In genomic region chr14:24232645-24233537, GRCh38 we compare ENCODE assay signal across 1 cellular context.
TF ChIP-seq lines count a peak whose summit lies in the region.

Gene GMPR2, plus strand, starts transcription at chr14:24232929. Its CDS starts 325 bp downstream, at chr14:24233254.

TF ChIP-seq in HepG2, 621 proteins besides CTCF, POLR2A, EP300 and RAD21 (continued from another document and continues in another):
- TF ChIP-seq NR1H2 (CRISPR knock-in tag; IDR thresholded peaks at IDR 0.05; ENCODE audit: borderline replicate concordance, low read depth) (0 out of 2 replicates have a peak, but pooled peaks have one; percentile 50), NR3C1 (CRISPR knock-in tag; IDR thresholded peaks at IDR 0.05) (no peak), ZNF430 (CRISPR knock-in tag; IDR thresholded peaks at IDR 0.05) (peak; percentile 95; the same call in 1 of the 2 replicates), PLSCR1 (CRISPR knock-in tag; IDR thresholded peaks at IDR 0.05; ENCODE audit: borderline replicate concordance) (no peak; the same call in 1 of the 2 replicates), DR1 (CRISPR knock-in tag; IDR thresholded peaks at IDR 0.05) (peak; percentile 80; the same call in 1 of the 2 replicates), NR2C2 (CRISPR knock-in tag; IDR thresholded peaks at IDR 0.05; ENCODE audit: borderline replicate concordance) (peak; percentile 97), PRMT3 (CRISPR knock-in tag; IDR thresholded peaks at IDR 0.05; ENCODE audit: borderline replicate concordance, low read depth) (no peak), ZNF709 (CRISPR knock-in tag; IDR thresholded peaks at IDR 0.05) (peak; percentile 69), HOXA9 (CRISPR knock-in tag; IDR thresholded peaks at IDR 0.05; ENCODE audit: borderline replicate concordance) (peak; percentile 82; the same call in 1 of the 2 replicates), ZNF343 (CRISPR knock-in tag; IDR thresholded peaks at IDR 0.05) (peak; percentile 95), ZNF567 (CRISPR knock-in tag; IDR thresholded peaks at IDR 0.05; ENCODE audit: borderline replicate concordance) (no peak), ZNF782 (CRISPR knock-in tag; IDR thresholded peaks at IDR 0.05; ENCODE audit: borderline replicate concordance) (no peak; the same call in 1 of the 2 replicates), RFXANK (CRISPR knock-in tag; IDR thresholded peaks at IDR 0.05) (no peak), PAF1 (CRISPR knock-in tag; IDR thresholded peaks at IDR 0.05) (no peak; the same call in 1 of the 2 replicates), SAP130 (CRISPR knock-in tag; IDR thresholded peaks at IDR 0.05; ENCODE audit: low read depth) (peak; percentile 90), SALL2 (CRISPR knock-in tag; IDR thresholded peaks at IDR 0.05) (0 out of 2 replicates have a peak, but pooled peaks have one; percentile 83), AGO2 (optimal IDR thresholded peaks at IDR 0.05; ENCODE audit: low read depth, low read length) (peak; percentile 21), ZSCAN21 (CRISPR knock-in tag; IDR thresholded peaks at IDR 0.05; ENCODE audit: borderline replicate concordance) (peak; percentile 93), FOXO1 (CRISPR knock-in tag; IDR thresholded peaks at IDR 0.05) (peak; percentile 87), MIER3 (CRISPR knock-in tag; IDR thresholded peaks at IDR 0.05; ENCODE audit: borderline replicate concordance) (peak; percentile 82; the same call in 1 of the 2 replicates), ZNF687 (CRISPR knock-in tag; IDR thresholded peaks at IDR 0.05) (peak; percentile 99), MAZ (IDR thresholded peaks at IDR 0.05; ENCODE audit: borderline replicate concordance, low read depth, low read length) (0 out of 2 replicates have a peak, but pooled peaks have one; percentile 48), MAZ (CRISPR knock-in tag; IDR thresholded peaks at IDR 0.05; ENCODE audit: low read depth) (no peak), ZNF138 (CRISPR knock-in tag; IDR thresholded peaks at IDR 0.05; ENCODE audit: low read depth) (no peak; the same call in 1 of the 2 replicates), KLF13 (CRISPR knock-in tag; IDR thresholded peaks at IDR 0.05) (peak; percentile 17; the same call in 1 of the 2 replicates), KLF6 (CRISPR knock-in tag; IDR thresholded peaks at IDR 0.05) (peak; percentile 67; the same call in 1 of the 2 replicates), ARHGAP35 (CRISPR knock-in tag; IDR thresholded peaks at IDR 0.05; ENCODE audit: borderline replicate concordance) (peak; percentile 21), USF2 (IDR thresholded peaks at IDR 0.05; ENCODE audit: low read depth, low read length) (no peak), USF2 (CRISPR knock-in tag; IDR thresholded peaks at IDR 0.05; ENCODE audit: borderline replicate concordance) (no peak)
- TF ChIP-seq, protein P1, sequence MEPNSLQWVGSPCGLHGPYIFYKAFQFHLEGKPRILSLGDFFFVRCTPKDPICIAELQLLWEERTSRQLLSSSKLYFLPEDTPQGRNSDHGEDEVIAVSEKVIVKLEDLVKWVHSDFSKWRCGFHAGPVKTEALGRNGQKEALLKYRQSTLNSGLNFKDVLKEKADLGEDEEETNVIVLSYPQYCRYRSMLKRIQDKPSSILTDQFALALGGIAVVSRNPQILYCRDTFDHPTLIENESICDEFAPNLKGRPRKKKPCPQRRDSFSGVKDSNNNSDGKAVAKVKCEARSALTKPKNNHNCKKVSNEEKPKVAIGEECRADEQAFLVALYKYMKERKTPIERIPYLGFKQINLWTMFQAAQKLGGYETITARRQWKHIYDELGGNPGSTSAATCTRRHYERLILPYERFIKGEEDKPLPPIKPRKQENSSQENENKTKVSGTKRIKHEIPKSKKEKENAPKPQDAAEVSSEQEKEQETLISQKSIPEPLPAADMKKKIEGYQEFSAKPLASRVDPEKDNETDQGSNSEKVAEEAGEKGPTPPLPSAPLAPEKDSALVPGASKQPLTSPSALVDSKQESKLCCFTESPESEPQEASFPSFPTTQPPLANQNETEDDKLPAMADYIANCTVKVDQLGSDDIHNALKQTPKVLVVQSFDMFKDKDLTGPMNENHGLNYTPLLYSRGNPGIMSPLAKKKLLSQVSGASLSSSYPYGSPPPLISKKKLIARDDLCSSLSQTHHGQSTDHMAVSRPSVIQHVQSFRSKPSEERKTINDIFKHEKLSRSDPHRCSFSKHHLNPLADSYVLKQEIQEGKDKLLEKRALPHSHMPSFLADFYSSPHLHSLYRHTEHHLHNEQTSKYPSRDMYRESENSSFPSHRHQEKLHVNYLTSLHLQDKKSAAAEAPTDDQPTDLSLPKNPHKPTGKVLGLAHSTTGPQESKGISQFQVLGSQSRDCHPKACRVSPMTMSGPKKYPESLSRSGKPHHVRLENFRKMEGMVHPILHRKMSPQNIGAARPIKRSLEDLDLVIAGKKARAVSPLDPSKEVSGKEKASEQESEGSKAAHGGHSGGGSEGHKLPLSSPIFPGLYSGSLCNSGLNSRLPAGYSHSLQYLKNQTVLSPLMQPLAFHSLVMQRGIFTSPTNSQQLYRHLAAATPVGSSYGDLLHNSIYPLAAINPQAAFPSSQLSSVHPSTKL (CRISPR knock-in tag; IDR thresholded peaks at IDR 0.05), result peak; percentile 9; the same call in 1 of the 2 replicates
- TF ChIP-seq, protein P2, sequence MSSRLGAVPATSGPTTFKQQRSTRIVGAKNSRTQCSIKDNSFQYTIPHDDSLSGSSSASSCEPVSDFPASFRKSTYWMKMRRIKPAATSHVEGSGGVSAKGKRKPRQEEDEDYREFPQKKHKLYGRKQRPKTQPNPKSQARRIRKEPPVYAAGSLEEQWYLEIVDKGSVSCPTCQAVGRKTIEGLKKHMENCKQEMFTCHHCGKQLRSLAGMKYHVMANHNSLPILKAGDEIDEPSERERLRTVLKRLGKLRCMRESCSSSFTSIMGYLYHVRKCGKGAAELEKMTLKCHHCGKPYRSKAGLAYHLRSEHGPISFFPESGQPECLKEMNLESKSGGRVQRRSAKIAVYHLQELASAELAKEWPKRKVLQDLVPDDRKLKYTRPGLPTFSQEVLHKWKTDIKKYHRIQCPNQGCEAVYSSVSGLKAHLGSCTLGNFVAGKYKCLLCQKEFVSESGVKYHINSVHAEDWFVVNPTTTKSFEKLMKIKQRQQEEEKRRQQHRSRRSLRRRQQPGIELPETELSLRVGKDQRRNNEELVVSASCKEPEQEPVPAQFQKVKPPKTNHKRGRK (CRISPR knock-in tag; IDR thresholded peaks at IDR 0.05), result no peak; the same call in 1 of the 2 replicates
- TF ChIP-seq, protein P3, sequence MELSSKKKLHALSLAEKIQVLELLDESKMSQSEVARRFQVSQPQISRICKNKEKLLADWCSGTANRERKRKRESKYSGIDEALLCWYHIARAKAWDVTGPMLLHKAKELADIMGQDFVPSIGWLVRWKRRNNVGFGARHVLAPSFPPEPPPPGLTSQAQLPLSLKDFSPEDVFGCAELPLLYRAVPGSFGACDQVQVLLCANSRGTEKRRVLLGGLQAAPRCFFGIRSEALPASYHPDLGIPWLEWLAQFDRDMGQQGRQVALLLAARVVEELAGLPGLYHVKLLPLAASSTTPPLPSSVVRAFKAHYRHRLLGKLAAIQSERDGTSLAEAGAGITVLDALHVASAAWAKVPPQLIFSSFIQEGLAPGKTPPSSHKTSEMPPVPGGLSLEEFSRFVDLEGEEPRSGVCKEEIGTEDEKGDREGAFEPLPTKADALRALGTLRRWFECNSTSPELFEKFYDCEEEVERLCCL (CRISPR knock-in tag; IDR thresholded peaks at IDR 0.05; ENCODE audit: borderline replicate concordance), result peak; percentile 90; the same call in 1 of the 2 replicates
- TF ChIP-seq, protein P4, sequence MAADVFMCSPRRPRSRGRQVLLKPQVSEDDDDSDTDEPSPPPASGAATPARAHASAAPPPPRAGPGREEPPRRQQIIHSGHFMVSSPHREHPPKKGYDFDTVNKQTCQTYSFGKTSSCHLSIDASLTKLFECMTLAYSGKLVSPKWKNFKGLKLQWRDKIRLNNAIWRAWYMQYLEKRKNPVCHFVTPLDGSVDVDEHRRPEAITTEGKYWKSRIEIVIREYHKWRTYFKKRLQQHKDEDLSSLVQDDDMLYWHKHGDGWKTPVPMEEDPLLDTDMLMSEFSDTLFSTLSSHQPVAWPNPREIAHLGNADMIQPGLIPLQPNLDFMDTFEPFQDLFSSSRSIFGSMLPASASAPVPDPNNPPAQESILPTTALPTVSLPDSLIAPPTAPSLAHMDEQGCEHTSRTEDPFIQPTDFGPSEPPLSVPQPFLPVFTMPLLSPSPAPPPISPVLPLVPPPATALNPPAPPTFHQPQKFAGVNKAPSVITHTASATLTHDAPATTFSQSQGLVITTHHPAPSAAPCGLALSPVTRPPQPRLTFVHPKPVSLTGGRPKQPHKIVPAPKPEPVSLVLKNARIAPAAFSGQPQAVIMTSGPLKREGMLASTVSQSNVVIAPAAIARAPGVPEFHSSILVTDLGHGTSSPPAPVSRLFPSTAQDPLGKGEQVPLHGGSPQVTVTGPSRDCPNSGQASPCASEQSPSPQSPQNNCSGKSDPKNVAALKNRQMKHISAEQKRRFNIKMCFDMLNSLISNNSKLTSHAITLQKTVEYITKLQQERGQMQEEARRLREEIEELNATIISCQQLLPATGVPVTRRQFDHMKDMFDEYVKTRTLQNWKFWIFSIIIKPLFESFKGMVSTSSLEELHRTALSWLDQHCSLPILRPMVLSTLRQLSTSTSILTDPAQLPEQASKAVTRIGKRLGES (CRISPR knock-in tag; IDR thresholded peaks at IDR 0.05; ENCODE audit: borderline replicate concordance), result peak; percentile 68; the same call in 1 of the 2 replicates
- TF ChIP-seq, protein P5, sequence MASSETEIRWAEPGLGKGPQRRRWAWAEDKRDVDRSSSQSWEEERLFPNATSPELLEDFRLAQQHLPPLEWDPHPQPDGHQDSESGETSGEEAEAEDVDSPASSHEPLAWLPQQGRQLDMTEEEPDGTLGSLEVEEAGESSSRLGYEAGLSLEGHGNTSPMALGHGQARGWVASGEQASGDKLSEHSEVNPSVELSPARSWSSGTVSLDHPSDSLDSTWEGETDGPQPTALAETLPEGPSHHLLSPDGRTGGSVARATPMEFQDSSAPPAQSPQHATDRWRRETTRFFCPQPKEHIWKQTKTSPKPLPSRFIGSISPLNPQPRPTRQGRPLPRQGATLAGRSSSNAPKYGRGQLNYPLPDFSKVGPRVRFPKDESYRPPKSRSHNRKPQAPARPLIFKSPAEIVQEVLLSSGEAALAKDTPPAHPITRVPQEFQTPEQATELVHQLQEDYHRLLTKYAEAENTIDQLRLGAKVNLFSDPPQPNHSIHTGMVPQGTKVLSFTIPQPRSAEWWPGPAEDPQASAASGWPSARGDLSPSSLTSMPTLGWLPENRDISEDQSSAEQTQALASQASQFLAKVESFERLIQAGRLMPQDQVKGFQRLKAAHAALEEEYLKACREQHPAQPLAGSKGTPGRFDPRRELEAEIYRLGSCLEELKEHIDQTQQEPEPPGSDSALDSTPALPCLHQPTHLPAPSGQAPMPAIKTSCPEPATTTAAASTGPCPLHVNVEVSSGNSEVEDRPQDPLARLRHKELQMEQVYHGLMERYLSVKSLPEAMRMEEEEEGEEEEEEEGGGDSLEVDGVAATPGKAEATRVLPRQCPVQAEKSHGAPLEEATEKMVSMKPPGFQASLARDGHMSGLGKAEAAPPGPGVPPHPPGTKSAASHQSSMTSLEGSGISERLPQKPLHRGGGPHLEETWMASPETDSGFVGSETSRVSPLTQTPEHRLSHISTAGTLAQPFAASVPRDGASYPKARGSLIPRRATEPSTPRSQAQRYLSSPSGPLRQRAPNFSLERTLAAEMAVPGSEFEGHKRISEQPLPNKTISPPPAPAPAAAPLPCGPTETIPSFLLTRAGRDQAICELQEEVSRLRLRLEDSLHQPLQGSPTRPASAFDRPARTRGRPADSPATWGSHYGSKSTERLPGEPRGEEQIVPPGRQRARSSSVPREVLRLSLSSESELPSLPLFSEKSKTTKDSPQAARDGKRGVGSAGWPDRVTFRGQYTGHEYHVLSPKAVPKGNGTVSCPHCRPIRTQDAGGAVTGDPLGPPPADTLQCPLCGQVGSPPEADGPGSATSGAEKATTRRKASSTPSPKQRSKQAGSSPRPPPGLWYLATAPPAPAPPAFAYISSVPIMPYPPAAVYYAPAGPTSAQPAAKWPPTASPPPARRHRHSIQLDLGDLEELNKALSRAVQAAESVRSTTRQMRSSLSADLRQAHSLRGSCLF (CRISPR knock-in tag; IDR thresholded peaks at IDR 0.05; ENCODE audit: borderline replicate concordance), result peak; percentile 50; the same call in 1 of the 2 replicates
